In the genomic region with DNA sequence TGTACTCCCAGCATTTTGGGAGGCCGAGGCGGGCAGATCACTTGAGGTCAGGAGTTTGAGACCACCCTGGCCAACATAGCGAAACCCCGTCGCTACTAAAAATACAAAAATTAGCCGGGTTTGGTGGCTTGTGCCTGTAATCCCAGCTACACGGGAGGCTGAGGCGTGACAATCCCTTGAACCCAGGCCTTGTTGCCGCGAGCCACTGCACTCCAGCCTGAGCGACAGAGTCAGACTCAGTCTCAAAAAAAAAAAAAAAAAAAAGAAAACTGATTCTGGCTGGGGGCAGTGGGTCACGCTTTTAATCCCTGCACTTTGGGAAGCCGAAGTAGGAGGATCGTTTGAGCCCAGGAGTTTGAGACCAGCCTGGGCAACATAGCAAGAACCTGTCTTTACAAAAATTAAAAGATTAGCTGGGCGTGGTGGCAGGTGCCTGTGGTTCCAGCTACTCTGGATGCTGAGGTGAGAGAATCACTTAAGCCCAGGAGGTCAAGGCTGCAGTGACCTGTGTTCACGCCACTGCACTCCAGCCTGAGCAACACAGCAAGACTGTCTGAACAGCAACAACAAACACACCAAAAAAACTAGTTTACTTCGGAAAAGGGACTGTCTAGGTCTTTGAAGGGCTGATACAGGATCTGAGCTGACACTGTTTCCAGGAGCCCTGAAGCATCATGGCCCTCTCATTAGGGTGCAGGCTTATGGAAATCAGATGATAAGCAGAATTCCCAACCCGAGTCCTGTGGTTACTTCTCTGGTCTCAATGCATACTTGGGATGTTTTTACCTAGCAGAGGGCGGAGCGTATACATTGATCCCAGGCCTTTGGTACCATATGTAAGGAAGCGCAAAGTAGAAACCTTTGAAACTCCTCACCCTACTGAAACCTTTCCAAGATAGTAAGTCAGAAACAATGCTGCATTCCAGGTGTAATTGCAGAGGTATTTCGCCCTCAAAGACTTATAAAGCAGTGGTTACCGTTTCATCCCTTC, we compare ENCODE assay signal across 14 cellular contexts. TPM values are rescaled to one million over a fixed set of nuclear protein-coding genes. Genes with fewer than 3 reads are reported as not detected.
A peak's percentile ranks its signal among the peaks of the same experiment; 100 is the strongest.
DNase-seq lines count a peak whose midpoint lies in the region; ATAC-seq and TF ChIP-seq lines count a peak whose summit lies in the region.
"Had no signal": no experiment of that assay in that cellular context is flagged by ENCODE, and none has a peak within 500 bp of the region (broad histone marks: within the 10 kb centered on the region; RNA-seq: fewer than 3 reads in every experiment).

No MANE protein-coding gene starts in this region.

- H3K9me3 Mint-ChIP-seq in CD4-positive, CD25-positive, alpha-beta regulatory T cell = no peaks in the 10 kb centered on the region
- H3K9me3 Mint-ChIP-seq in activated naive CD8-positive, alpha-beta T cell treated with anti-CD3 and anti-CD28 coated beads for 36 hours = no peaks in the 10 kb centered on the region
- no peaks in the 10 kb centered on the region for H3K9me3 Mint-ChIP-seq in mesothelial cell of epicardium

- no peaks in the 10 kb centered on the region for H3K27me3 ChIP-seq in CD4-positive, CD25-positive, alpha-beta regulatory T cell (ENCODE audit: control insufficient read depth, insufficient read depth, low read length)
- H3K27me3 ChIP-seq in HAP-1 (ENCODE audit: low read depth) = no peaks in the 10 kb centered on the region
- H3K27me3 ChIP-seq: upper lobe of left lung had no signal

- in situ Hi-C loops in HAP-1 (cut with MboI; ENCODE audit: low sequenced_read_pairs) = no loop called here

- peaks cover 0 to 40% (median 17%) of the 10 kb centered on the region in 4 donors for H3K4me1 Mint-ChIP-seq in CD4-positive, CD25-positive, alpha-beta regulatory T cell
- H3K4me1 Mint-ChIP-seq in activated naive CD8-positive, alpha-beta T cell treated with anti-CD3 and anti-CD28 coated beads for 36 hours = peaks cover 19% of the 10 kb centered on the region
- H3K4me1 Mint-ChIP-seq in mesothelial cell of epicardium = peaks cover 7% of the 10 kb centered on the region

- ATAC-seq in CD4-positive, CD25-positive, alpha-beta regulatory T cell (ENCODE audit: low read depth in 2 of 2) = no peak
- ATAC-seq in GM19324 (IDR thresholded peaks at IDR 0.05; ENCODE audit: low FRiP score, unreplicated experiment) (no peak), HG03439 (IDR thresholded peaks at IDR 0.05; ENCODE audit: unreplicated experiment) (no peak), GM19463 (IDR thresholded peaks at IDR 0.05; ENCODE audit: unreplicated experiment) (no peak)

- no peak for TF ChIP-seq CTCF in mesothelial cell of epicardium (IDR thresholded peaks at IDR 0.05; ENCODE audit: unreplicated experiment)

- no peaks in the 10 kb centered on the region for H3K27me3 Mint-ChIP-seq in CD4-positive, CD25-positive, alpha-beta regulatory T cell
- no peaks in the 10 kb centered on the region for H3K27me3 Mint-ChIP-seq in activated naive CD8-positive, alpha-beta T cell treated with anti-CD3 and anti-CD28 coated beads for 36 hours
- H3K27me3 Mint-ChIP-seq in mesothelial cell of epicardium (ENCODE audit: low read depth) = peaks cover 1% of the 10 kb centered on the region

- peak overlapping the region in 3 of 4 donors; percentile 93 to 97 (median 95) for H3K4me3 Mint-ChIP-seq in CD4-positive, CD25-positive, alpha-beta regulatory T cell
- peak overlapping the region; percentile 91 for H3K4me3 Mint-ChIP-seq in activated naive CD8-positive, alpha-beta T cell treated with anti-CD3 and anti-CD28 coated beads for 36 hours
- peak overlapping the region; percentile 79 for H3K4me3 Mint-ChIP-seq in mesothelial cell of epicardium

- no peaks in the 10 kb centered on the region for H3K36me3 Mint-ChIP-seq in CD4-positive, CD25-positive, alpha-beta regulatory T cell
- peaks cover 11% of the 10 kb centered on the region for H3K36me3 Mint-ChIP-seq in activated naive CD8-positive, alpha-beta T cell treated with anti-CD3 and anti-CD28 coated beads for 36 hours
- H3K36me3 Mint-ChIP-seq in mesothelial cell of epicardium = no peaks in the 10 kb centered on the region

- H3K9me3 ChIP-seq in CD4-positive, CD25-positive, alpha-beta regulatory T cell (ENCODE audit: control insufficient read depth in 2 of 2, low read length in 2 of 2) = no peaks in the 10 kb centered on the region
- H3K9me3 ChIP-seq in HAP-1 = no peaks in the 10 kb centered on the region
- H3K9me3 ChIP-seq: upper lobe of left lung had no signal

- peaks cover 11% of the 10 kb centered on the region for H3K36me3 ChIP-seq in CD4-positive, CD25-positive, alpha-beta regulatory T cell (ENCODE audit: control insufficient read depth, insufficient read depth, low read length)
- peaks cover 19% of the 10 kb centered on the region for H3K36me3 ChIP-seq in HAP-1 (replicated peaks)

- no peak overlapping the region for H3K27ac Mint-ChIP-seq in CD4-positive, CD25-positive, alpha-beta regulatory T cell
- peak overlapping the region; percentile 84 for H3K27ac Mint-ChIP-seq in activated naive CD8-positive, alpha-beta T cell treated with anti-CD3 and anti-CD28 coated beads for 36 hours
- no peak overlapping the region for H3K27ac Mint-ChIP-seq in mesothelial cell of epicardium

- DNase-seq in CD4-positive, CD25-positive, alpha-beta regulatory T cell = no peak
- no peak for DNase-seq in HAP-1 (ENCODE audit: low spot score in 2 of 2)
- DNase-seq in activated naive CD8-positive, alpha-beta T cell treated with anti-CD3 and anti-CD28 coated beads for 36 hours = no peak
- no peak for DNase-seq in mesothelial cell of epicardium (ENCODE audit: low spot score in 2 of 2, unreplicated experiment in 2 of 2)
- no peak for DNase-seq in NCI-H1694 (lab: John Stamatoyannopoulos, UW)
- DNase-seq: foreskin melanocyte, NCI-H1092, NCI-H774, upper lobe of left lung had no signal

- peaks cover 21% of the 10 kb centered on the region for H3K4me1 ChIP-seq in CD4-positive, CD25-positive, alpha-beta regulatory T cell (ENCODE audit: control insufficient read depth, insufficient read depth, low read length, poor library complexity, severe bottlenecking)
- H3K4me1 ChIP-seq in HAP-1 = peaks cover 12% of the 10 kb centered on the region

- no peak overlapping the region for H3K4me3 ChIP-seq in CD4-positive, CD25-positive, alpha-beta regulatory T cell (ENCODE audit: low read depth, low read length)
- peak overlapping the region; percentile 91; the same call in 1 of the 2 replicates for H3K4me3 ChIP-seq in HAP-1

- no peak overlapping the region for H3K27ac ChIP-seq in CD4-positive, CD25-positive, alpha-beta regulatory T cell (ENCODE audit: insufficient read depth, low read length, poor library complexity, severe bottlenecking)

RNA-seq across cellular contexts. Expression of gene CHKB, which starts 1.8 kb away (rescaled TPM):
- total RNA-seq in CD4-positive, CD25-positive, alpha-beta regulatory T cell = 162 TPM
- polyA plus RNA-seq in CD4-positive, CD25-positive, alpha-beta regulatory T cell = 10 to 100 TPM; 39.8 to 51.7 (median 43.4) TPM
- 10 to 100 TPM; 57.3 to 60.3 TPM for total RNA-seq in activated naive CD8-positive, alpha-beta T cell treated with anti-CD3 and anti-CD28 coated beads for 36 hours
- 115 to 118 TPM (median 116 TPM) in 3 replicates for total RNA-seq in mesothelial cell of epicardium

RNA-seq across cellular contexts. Expression of gene CPT1B, which starts 6.2 kb away (rescaled TPM):
- 71.8 TPM for total RNA-seq in CD4-positive, CD25-positive, alpha-beta regulatory T cell
- polyA plus RNA-seq in CD4-positive, CD25-positive, alpha-beta regulatory T cell = under 1 TPM in 3 of 4 donors, not detected in 1; 0.25 to 0.76 (median 0.27) TPM
- total RNA-seq in activated naive CD8-positive, alpha-beta T cell treated with anti-CD3 and anti-CD28 coated beads for 36 hours = 10 to 100 TPM; 33.6 to 33.7 TPM
- 109 to 112 TPM (median 111 TPM) in 3 replicates for total RNA-seq in mesothelial cell of epicardium

RNA-seq across cellular contexts. Expression of gene MAPK8IP2, which starts 16.2 kb away (rescaled TPM):
- total RNA-seq in CD4-positive, CD25-positive, alpha-beta regulatory T cell = 0.30 TPM
- polyA plus RNA-seq in CD4-positive, CD25-positive, alpha-beta regulatory T cell = not detected
- total RNA-seq in activated naive CD8-positive, alpha-beta T cell treated with anti-CD3 and anti-CD28 coated beads for 36 hours = under 1 TPM; 0.16 to 0.21 TPM
- total RNA-seq in mesothelial cell of epicardium = 2.8 to 3.2 TPM (median 2.8 TPM) in 3 replicates

RNA-seq across cellular contexts. Expression of gene SYCE3, which starts 21.7 kb away (rescaled TPM):
- total RNA-seq in CD4-positive, CD25-positive, alpha-beta regulatory T cell = not detected
- polyA plus RNA-seq in CD4-positive, CD25-positive, alpha-beta regulatory T cell = not detected
- 1 to 10 TPM; 1.3 to 1.9 TPM for total RNA-seq in activated naive CD8-positive, alpha-beta T cell treated with anti-CD3 and anti-CD28 coated beads for 36 hours
- 0.59 to 0.76 TPM in 2 of 3 replicates, not detected in the other for total RNA-seq in mesothelial cell of epicardium
- total RNA-seq: pulmonary artery endothelial cell; T-helper 1 cell treated with Interleukin-12 subunit alpha and Interleukin-12 subunit beta and Interleukin-4 antibody, amounts not matched to agents 30 ng/mL and 1 ng/mL, for 36 hours had no signal

RNA-seq across cellular contexts. Expression of gene KLHDC7B, which starts 38.7 kb away (rescaled TPM):
- 5.9 TPM for total RNA-seq in CD4-positive, CD25-positive, alpha-beta regulatory T cell
- polyA plus RNA-seq in CD4-positive, CD25-positive, alpha-beta regulatory T cell = 10 to 100 TPM in 1 of 4 donors, 1 to 10 TPM in 3; 5.6 to 11.7 (median 8.4) TPM
- 10 to 100 TPM; 15.1 to 15.9 TPM for total RNA-seq in activated naive CD8-positive, alpha-beta T cell treated with anti-CD3 and anti-CD28 coated beads for 36 hours
- 0.07 to 0.11 TPM (median 0.09 TPM) in 3 replicates for total RNA-seq in mesothelial cell of epicardium
- total RNA-seq: pulmonary artery endothelial cell had no signal
